In genomic region chr21:33399821-33400220, GRCh38 we compare ENCODE assay signal across 18 cellular contexts.
"Had no signal": no experiment of that assay in that cellular context is flagged by ENCODE, and none has a peak within 500 bp of the region (broad histone marks: within the 10 kb centered on the region; RNA-seq: fewer than 3 reads in every experiment).

No MANE protein-coding gene starts in this region.

- ATAC-seq: activated CD8-positive, alpha-beta T cell treated with anti-CD3 and anti-CD28 coated beads, Interleukin-2, amount 10 ng/mL, durations not matched to agents 7 days and 5 days; left cardiac atrium; mucosa of descending colon had no signal

- DNase-seq: activated CD4-positive, alpha-beta T cell treated with anti-CD3 and anti-CD28 coated beads for 4 hours; activated CD8-positive, alpha-beta T cell treated with anti-CD3 and anti-CD28 coated beads, Interleukin-2, amount 10 ng/mL, durations not matched to agents 7 days and 5 days; activated naive CD4-positive, alpha-beta T cell treated with Interleukin-2 at 50 U/mL for 16 hours; dermis blood vessel endothelial cell; endodermal cell; erythroblast; immature natural killer cell; left cardiac atrium; mucosa of descending colon; nephron progenitor cell; ovary; stimulated activated CD4-positive, alpha-beta T cell treated with anti-CD3 and anti-CD28 coated beads, Interleukin-2, amount 100 ng/mL, for 48 hours; T-helper 1 cell; testis had no signal

- H3K36me3 ChIP-seq: ovary had no signal

- H3K9me3 Mint-ChIP-seq: activated T-helper 1 cell treated with anti-CD3 and anti-CD28 coated beads, Interleukin-12 subunit alpha, Interleukin-12 subunit beta, Interleukin-2, Interleukin-4 antibody, amounts not matched to agents 30 ng/mL and 10 ng/mL and 1 ng/mL, durations not matched to agents 14 hours and 24 hours and 36 hours; central memory CD8-positive, alpha-beta T cell; endodermal cell; nephron progenitor cell; stimulated activated naive CD8-positive, alpha-beta T cell treated with anti-CD3 and anti-CD28 coated beads, Interleukin-15, Interleukin-2, amounts not matched to agents 100 ng/mL and 50 ng/mL, for 24 hours had no signal

- H3K27ac ChIP-seq: ovary, testis, VCaP had no signal

- H3K27ac Mint-ChIP-seq: activated CD8-positive, alpha-beta T cell treated with anti-CD3 and anti-CD28 coated beads, Interleukin-2, amount 10 ng/mL, durations not matched to agents 7 days and 5 days; activated T-helper 1 cell treated with anti-CD3 and anti-CD28 coated beads, Interleukin-12 subunit alpha, Interleukin-12 subunit beta, Interleukin-2, Interleukin-4 antibody, amounts not matched to agents 30 ng/mL and 10 ng/mL and 1 ng/mL, durations not matched to agents 14 hours and 24 hours and 36 hours; endodermal cell; immature natural killer cell; nephron progenitor cell; stimulated activated naive CD8-positive, alpha-beta T cell treated with anti-CD3 and anti-CD28 coated beads, Interleukin-15, Interleukin-2, amounts not matched to agents 100 ng/mL and 50 ng/mL, for 24 hours had no signal

- H3K9me3 ChIP-seq: mucosa of descending colon, ovary, testis had no signal

- H3K36me3 Mint-ChIP-seq: immature natural killer cell had no signal

- H3K4me3 ChIP-seq: mucosa of descending colon, ovary, testis had no signal

- H3K27me3 ChIP-seq: ovary, testis had no signal

- H3K4me3 Mint-ChIP-seq: activated CD8-positive, alpha-beta T cell treated with anti-CD3 and anti-CD28 coated beads, Interleukin-2, amount 10 ng/mL, durations not matched to agents 7 days and 5 days; activated T-helper 1 cell treated with anti-CD3 and anti-CD28 coated beads, Interleukin-12 subunit alpha, Interleukin-12 subunit beta, Interleukin-2, Interleukin-4 antibody, amounts not matched to agents 30 ng/mL and 10 ng/mL and 1 ng/mL, durations not matched to agents 14 hours and 24 hours and 36 hours; central memory CD8-positive, alpha-beta T cell; endodermal cell; immature natural killer cell; nephron progenitor cell; stimulated activated naive CD8-positive, alpha-beta T cell treated with anti-CD3 and anti-CD28 coated beads, Interleukin-15, Interleukin-2, amounts not matched to agents 100 ng/mL and 50 ng/mL, for 24 hours had no signal
